ENCODE assay signal across 1 cellular context in the genomic region with DNA sequence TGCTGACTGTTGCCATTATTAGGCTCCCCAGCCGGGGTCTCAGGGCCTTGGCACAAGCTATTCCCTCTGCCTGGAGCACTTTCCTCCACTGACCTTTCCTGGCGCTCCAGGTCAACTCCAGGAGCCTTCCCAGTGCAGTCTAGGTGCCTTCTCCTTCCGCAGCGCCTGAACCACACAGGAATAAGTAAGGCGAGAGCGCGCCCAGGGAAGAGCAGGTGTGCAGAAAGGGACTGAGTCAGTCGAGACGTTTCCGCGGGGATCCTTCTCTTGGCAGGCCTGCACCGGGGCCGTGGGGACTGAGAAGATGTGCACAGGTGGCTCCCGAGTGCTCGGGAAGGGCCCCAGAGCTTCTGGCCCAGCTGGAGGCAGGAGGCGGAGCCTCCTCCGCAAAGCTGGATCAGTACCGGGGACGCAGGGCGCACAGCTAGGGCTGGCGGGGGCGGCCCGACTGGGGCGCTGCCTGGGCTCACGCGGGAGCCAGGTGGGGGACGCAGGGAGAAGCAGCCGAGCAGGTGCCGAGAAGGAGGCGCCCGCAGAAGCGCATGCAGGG.
TF ChIP-seq lines count a peak whose summit lies in the region.

No MANE protein-coding gene starts in this region.

TF ChIP-seq in WTC11, 78 proteins besides CTCF, POLR2A, EP300 and RAD21 (continued from another document):
- TF ChIP-seq, protein P1, sequence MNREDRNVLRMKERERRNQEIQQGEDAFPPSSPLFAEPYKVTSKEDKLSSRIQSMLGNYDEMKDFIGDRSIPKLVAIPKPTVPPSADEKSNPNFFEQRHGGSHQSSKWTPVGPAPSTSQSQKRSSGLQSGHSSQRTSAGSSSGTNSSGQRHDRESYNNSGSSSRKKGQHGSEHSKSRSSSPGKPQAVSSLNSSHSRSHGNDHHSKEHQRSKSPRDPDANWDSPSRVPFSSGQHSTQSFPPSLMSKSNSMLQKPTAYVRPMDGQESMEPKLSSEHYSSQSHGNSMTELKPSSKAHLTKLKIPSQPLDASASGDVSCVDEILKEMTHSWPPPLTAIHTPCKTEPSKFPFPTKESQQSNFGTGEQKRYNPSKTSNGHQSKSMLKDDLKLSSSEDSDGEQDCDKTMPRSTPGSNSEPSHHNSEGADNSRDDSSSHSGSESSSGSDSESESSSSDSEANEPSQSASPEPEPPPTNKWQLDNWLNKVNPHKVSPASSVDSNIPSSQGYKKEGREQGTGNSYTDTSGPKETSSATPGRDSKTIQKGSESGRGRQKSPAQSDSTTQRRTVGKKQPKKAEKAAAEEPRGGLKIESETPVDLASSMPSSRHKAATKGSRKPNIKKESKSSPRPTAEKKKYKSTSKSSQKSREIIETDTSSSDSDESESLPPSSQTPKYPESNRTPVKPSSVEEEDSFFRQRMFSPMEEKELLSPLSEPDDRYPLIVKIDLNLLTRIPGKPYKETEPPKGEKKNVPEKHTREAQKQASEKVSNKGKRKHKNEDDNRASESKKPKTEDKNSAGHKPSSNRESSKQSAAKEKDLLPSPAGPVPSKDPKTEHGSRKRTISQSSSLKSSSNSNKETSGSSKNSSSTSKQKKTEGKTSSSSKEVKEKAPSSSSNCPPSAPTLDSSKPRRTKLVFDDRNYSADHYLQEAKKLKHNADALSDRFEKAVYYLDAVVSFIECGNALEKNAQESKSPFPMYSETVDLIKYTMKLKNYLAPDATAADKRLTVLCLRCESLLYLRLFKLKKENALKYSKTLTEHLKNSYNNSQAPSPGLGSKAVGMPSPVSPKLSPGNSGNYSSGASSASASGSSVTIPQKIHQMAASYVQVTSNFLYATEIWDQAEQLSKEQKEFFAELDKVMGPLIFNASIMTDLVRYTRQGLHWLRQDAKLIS (CRISPR knock-in tag; IDR thresholded peaks at IDR 0.05; ENCODE audit: borderline replicate concordance) = no peak
- TF ChIP-seq ZNF138 (CRISPR knock-in tag; conservative IDR thresholded peaks at IDR 0.05) (no peak), ZNF263 (CRISPR knock-in tag; IDR thresholded peaks at IDR 0.05; ENCODE audit: low read depth) (no peak)
- TF ChIP-seq, protein P2, sequence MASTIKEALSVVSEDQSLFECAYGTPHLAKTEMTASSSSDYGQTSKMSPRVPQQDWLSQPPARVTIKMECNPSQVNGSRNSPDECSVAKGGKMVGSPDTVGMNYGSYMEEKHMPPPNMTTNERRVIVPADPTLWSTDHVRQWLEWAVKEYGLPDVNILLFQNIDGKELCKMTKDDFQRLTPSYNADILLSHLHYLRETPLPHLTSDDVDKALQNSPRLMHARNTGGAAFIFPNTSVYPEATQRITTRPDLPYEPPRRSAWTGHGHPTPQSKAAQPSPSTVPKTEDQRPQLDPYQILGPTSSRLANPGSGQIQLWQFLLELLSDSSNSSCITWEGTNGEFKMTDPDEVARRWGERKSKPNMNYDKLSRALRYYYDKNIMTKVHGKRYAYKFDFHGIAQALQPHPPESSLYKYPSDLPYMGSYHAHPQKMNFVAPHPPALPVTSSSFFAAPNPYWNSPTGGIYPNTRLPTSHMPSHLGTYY (CRISPR knock-in tag; IDR thresholded peaks at IDR 0.05) = no peak
